ENCODE assay signal across 3 cellular contexts in the genomic region with DNA sequence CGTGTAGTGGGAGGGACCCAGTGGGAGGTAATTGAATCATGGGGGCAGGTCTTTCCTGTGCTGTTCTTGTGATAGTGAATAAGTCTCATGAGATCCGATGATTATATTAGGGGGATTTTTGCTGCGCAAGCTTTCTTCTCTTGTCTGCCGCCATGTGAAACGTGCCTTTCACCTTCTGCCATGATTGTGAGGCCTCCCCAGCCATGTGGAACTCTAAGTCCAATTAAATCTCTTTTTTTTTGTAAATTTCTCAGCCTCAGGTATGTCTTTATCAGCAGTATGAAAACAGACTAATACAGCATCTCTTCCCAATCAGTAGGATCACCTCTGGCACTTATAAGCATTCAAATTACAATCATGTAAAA. TPM values are rescaled to one million over a fixed set of nuclear protein-coding genes. Genes with fewer than 3 reads are reported as not detected.
DNase-seq lines count a peak whose midpoint lies in the region; ATAC-seq, FAIRE-seq and TF ChIP-seq lines count a peak whose summit lies in the region.
"Not testable (repeated sequence)": the region's sequence is repeated elsewhere in the genome, so short reads cannot be mapped to it uniquely, and the experiment has no call there.

No MANE protein-coding gene starts in this region.

- not testable (repeated sequence) for H3K27me3 ChIP-seq in K562 (ENCODE audit: control insufficient read depth in 2 of 2, insufficient read depth in 2 of 2, low read length in 2 of 2); HepG2 (ENCODE audit: control insufficient read depth in 1 of 2, insufficient read depth in 2 of 2, low read length in 2 of 2)

- DNase-seq in K562 (ENCODE audit: extremely low read depth in 1 of 4, low spot score in 3 of 4); HepG2 (ENCODE audit: low spot score): not testable (repeated sequence)

- H3K9me3 ChIP-seq in HEK293 (ENCODE audit: control insufficient read depth, insufficient read depth, low read depth, low read length); K562 (replicated peaks; ENCODE audit: control insufficient read depth, insufficient read depth, low read depth, low read length); HepG2 (ENCODE audit: low read length): not testable (repeated sequence)

- H3K79me2 ChIP-seq in K562 (ENCODE audit: control insufficient read depth, insufficient read depth, low read length); HepG2 (ENCODE audit: insufficient read depth, low read length): not testable (repeated sequence)

- H3K4me2 ChIP-seq in K562 (ENCODE audit: insufficient read depth, low read length); HepG2 (ENCODE audit: low read depth, low read length): not testable (repeated sequence)

- TF ChIP-seq CTCF in HEK293 (tag by site-specific recombination; IDR thresholded peaks at IDR 0.05); K562 (IDR thresholded peaks at IDR 0.05 in 2 of 3, conservative IDR thresholded peaks at IDR 0.05 in 1 of 3; ENCODE audit: insufficient read depth in 2 of 3, low read depth in 1 of 3, low read length in 3 of 3); HepG2 (CRISPR knock-in tag; IDR thresholded peaks at IDR 0.05): not testable (repeated sequence)

- not testable (repeated sequence) for FAIRE-seq in K562 (lab: Jason Lieb, UNC); HepG2 (lab: Jason Lieb, UNC)

- H4K20me1 ChIP-seq in K562 (replicated peaks; ENCODE audit: control insufficient read depth, insufficient read depth, low read length); HepG2 (ENCODE audit: insufficient read depth, low read length): not testable (repeated sequence)

- in situ Hi-C loops in K562 (cut with MboI); HepG2 (cut with HindIII; ENCODE audit: extremely low pct_ligation_motif_present, low pct_unique_long_range_greater_than_20kb): not testable (repeated sequence)

- H3K9ac ChIP-seq in K562 (ENCODE audit: insufficient read depth in 1 of 2, low read depth in 2 of 2, low read length in 2 of 2); HepG2 (ENCODE audit: insufficient read depth, low read depth, low read length): not testable (repeated sequence)

- TF ChIP-seq EP300 in K562 (IDR thresholded peaks at IDR 0.05; ENCODE audit: low read length); HepG2 (IDR thresholded peaks at IDR 0.05; ENCODE audit: low read depth in 2 of 2, low read length in 2 of 2); HepG2 (CRISPR knock-in tag; IDR thresholded peaks at IDR 0.05; ENCODE audit: borderline replicate concordance): not testable (repeated sequence)

- not testable (repeated sequence) for ATAC-seq in K562, HepG2

- not testable (repeated sequence) for H3K4me3 ChIP-seq in HEK293 (ENCODE audit: low read depth, low read length); K562; HepG2 (replicated peaks in 1 of 3; ENCODE audit: insufficient read depth in 1 of 3, low read depth in 2 of 3, low read length in 3 of 3)

- not testable (repeated sequence) for H3K36me3 ChIP-seq in HEK293 (ENCODE audit: control insufficient read depth in 2 of 2, insufficient read depth in 1 of 2, low read length in 2 of 2); K562 (ENCODE audit: control insufficient read depth, insufficient read depth, low read length); HepG2 (replicated peaks in 1 of 2; ENCODE audit: control insufficient read depth in 1 of 2, insufficient read depth in 2 of 2, low read length in 2 of 2)

- POLR2A ChIA-PET in HEK293 (lab: Yijun Ruan, JAX); K562 (lab: Yijun Ruan, JAX); HepG2 (lab: Yijun Ruan, JAX): not testable (repeated sequence)

- H3K4me1 ChIP-seq in HEK293 (ENCODE audit: control insufficient read depth, insufficient read depth, low read length); K562 (replicated peaks in 1 of 2; ENCODE audit: control insufficient read depth in 2 of 2, insufficient read depth in 2 of 2, low read length in 2 of 2): not testable (repeated sequence)
- peaks cover 19% of the 10 kb centered on the region for H3K4me1 ChIP-seq in HepG2 (ENCODE audit: insufficient read depth, low read length)

- not testable (repeated sequence) for H3K9me1 ChIP-seq in K562 (ENCODE audit: control insufficient read depth, insufficient read depth, low read length)

- not testable (repeated sequence) for BruUV-seq in K562 (replicated peaks; lab: Mats Ljungman, UMichigan); HepG2 (replicated peaks; lab: Mats Ljungman, UMichigan)

- not testable (repeated sequence) for TF ChIP-seq POLR2A in K562 (conservative IDR thresholded peaks at IDR 0.05); HepG2 (IDR thresholded peaks at IDR 0.05; ENCODE audit: insufficient read depth in 1 of 2, low read depth in 2 of 2, low read length in 2 of 2)

- not testable (repeated sequence) for H3K27ac ChIP-seq in HEK293 (ENCODE audit: extremely low read depth, low read depth, low read length); K562 (ENCODE audit: extremely low read depth, low read depth, low read length); HepG2 (ENCODE audit: extremely low read length, insufficient read depth, low read length)

- not testable (repeated sequence) for H2AFZ ChIP-seq in K562 (ENCODE audit: low read depth, low read length); HepG2 (ENCODE audit: low read length)

- CTCF ChIA-PET in HEK293 (lab: Yijun Ruan, JAX); K562 (lab: Yijun Ruan, JAX; ENCODE audit: low intra/inter-chr PET ratio); HepG2 (lab: Yijun Ruan, JAX; ENCODE audit: low intra/inter-chr PET ratio, low total read pairs): not testable (repeated sequence)

- intact Hi-C loops in K562 (cut with micrococcal nuclease); HepG2 (cut with micrococcal nuclease; ENCODE audit: unreplicated experiment): not testable (repeated sequence)

- TF ChIP-seq RAD21 in K562 (CRISPR knock-in tag; conservative IDR thresholded peaks at IDR 0.05 in 1 of 2, IDR thresholded peaks at IDR 0.05 in 1 of 2); HepG2 (CRISPR knock-in tag; IDR thresholded peaks at IDR 0.05): not testable (repeated sequence)

- WGBS in K562 (ENCODE audit: insufficient coverage, low coverage, missing lambda C conversion rate): 28% methylated on average over 5 of the region's 5 CpGs
- 77% methylated on average over 5 of the region's 5 CpGs for WGBS in HepG2 (ENCODE audit: low lambda C conversion rate)

TF ChIP-seq in HepG2, 621 proteins besides CTCF, POLR2A, EP300 and RAD21 (continues in another document):
- 0 out of 2 replicates have a peak, but pooled peaks have one; percentile 39 for TF ChIP-seq SMYD3 (CRISPR knock-in tag; IDR thresholded peaks at IDR 0.05)

RNA-seq across cellular contexts. Expression of gene SPTSSA, which starts 34.0 kb away (rescaled TPM):
- 4.0 and 11.1 TPM in 2 replicates for total RNA-seq in K562 (2011; cell fraction: chromatin; rRNA removed; ENCODE audit: low replicate concordance)
- total RNA-seq in K562 (2011; cell fraction: nucleolus; rRNA removed): 5.8 and 5.9 TPM in 2 replicates
- total RNA-seq in K562 (2011; cell fraction: nucleoplasm; rRNA removed): 8.5 and 14.4 TPM in 2 replicates
- total RNA-seq in K562 (2014; rRNA removed): 6.8 and 9.6 TPM in 2 replicates
- 21.0 and 25.0 TPM in 2 replicates for total RNA-seq in K562 (2014; rRNA removed; fragmentation: Illumina TruSeq; extraction: Trizol)
- 17.1 and 18.4 TPM in 2 replicates for total RNA-seq in K562 (2015; rRNA removed; fragmentation: Illumina TruSeq; extraction: Trizol)
- total RNA-seq in K562 (2021): 15.6 and 17.2 TPM in 2 replicates
- 24.2 and 28.3 TPM in 2 replicates for polyA plus RNA-seq in K562 (2011; rRNA removed)
- 25.5 and 33.2 TPM in 2 replicates for polyA plus RNA-seq in K562 (2011; cell fraction: cytosol; rRNA removed)
- polyA plus RNA-seq in K562 (2011; cell fraction: nucleus; rRNA removed): 6.9 and 8.4 TPM in 2 replicates
- polyA plus RNA-seq in K562 (2012): 18.4 and 29.0 TPM in 2 replicates
- polyA plus RNA-seq in K562 (2014; fragmentation: Illumina TruSeq; extraction: Trizol): 25.4 and 35.7 TPM in 2 replicates
- polyA plus RNA-seq in K562 (2014; fragmentation: Nextera tagmentation; extraction: Ambion mirVana): 10 to 100 TPM; 22.0 to 26.9 TPM
- 19.7 and 24.6 TPM in 2 replicates for polyA plus RNA-seq in K562 (2014; rRNA removed)
- 10.8 and 11.2 TPM in 2 replicates for polyA minus RNA-seq in K562 (2011; rRNA and poly(A)+ RNA removed)
- polyA minus RNA-seq in K562 (2011; cell fraction: cytosol; rRNA and poly(A)+ RNA removed): 6.6 and 7.7 TPM in 2 replicates
- polyA minus RNA-seq in K562 (2011; cell fraction: nucleus; rRNA and poly(A)+ RNA removed): 2.2 and 4.0 TPM in 2 replicates
- total RNA-seq in HepG2 (2016; rRNA removed; fragmentation: Illumina TruSeq; extraction: Trizol): 19.1 and 26.6 TPM in 2 replicates
- 6.3 and 6.7 TPM in 2 replicates for total RNA-seq in HepG2 (2016; cell fraction: cytosol; rRNA removed; fragmentation: Illumina TruSeq; extraction: Trizol; ENCODE audit: low read depth)
- total RNA-seq in HepG2 (2016; cell fraction: insoluble cytoplasmic fraction; rRNA removed; fragmentation: Illumina TruSeq; extraction: Trizol): 21.4 and 27.7 TPM in 2 replicates
- total RNA-seq in HepG2 (2016; cell fraction: membrane; rRNA removed; fragmentation: Illumina TruSeq; extraction: Trizol): 21.8 and 22.7 TPM in 2 replicates
- total RNA-seq in HepG2 (2016; cell fraction: nucleus; rRNA removed; fragmentation: Illumina TruSeq; extraction: Trizol): 17.5 and 18.0 TPM in 2 replicates
- 71.7 and 86.1 TPM in 2 replicates for polyA plus RNA-seq in HepG2 (2011; rRNA removed)
- polyA plus RNA-seq in HepG2 (2011; cell fraction: cytosol; rRNA removed): 77.8 and 91.0 TPM in 2 replicates
- 27.9 and 29.6 TPM in 2 replicates for polyA plus RNA-seq in HepG2 (2011; cell fraction: nucleus; rRNA removed)
- 81.4 and 85.6 TPM in 2 replicates for polyA plus RNA-seq in HepG2 (2012)
- polyA plus RNA-seq in HepG2 (2016; cell fraction: cytosol; fragmentation: Illumina TruSeq; extraction: Trizol; ENCODE audit: low read depth): 19.6 and 23.2 TPM in 2 replicates
- 98.4 and 103 TPM in 2 replicates for polyA plus RNA-seq in HepG2 (2016; cell fraction: insoluble cytoplasmic fraction; fragmentation: Illumina TruSeq; extraction: Trizol; ENCODE audit: low read depth)
- polyA plus RNA-seq in HepG2 (2016; cell fraction: membrane; fragmentation: Illumina TruSeq; extraction: Trizol; ENCODE audit: low read depth): 54.7 and 54.8 TPM in 2 replicates
- polyA plus RNA-seq in HepG2 (2016; cell fraction: nucleus; fragmentation: Illumina TruSeq; extraction: Trizol; ENCODE audit: insufficient read depth, low read depth): 83.9 and 93.7 TPM in 2 replicates
- 56.5 and 79.5 TPM in 2 replicates for polyA minus RNA-seq in HepG2 (2011; rRNA and poly(A)+ RNA removed; ENCODE audit: low replicate concordance)
- 35.3 and 39.6 TPM in 2 replicates for polyA minus RNA-seq in HepG2 (2011; cell fraction: cytosol; rRNA and poly(A)+ RNA removed)
- 15.4 and 17.6 TPM in 2 replicates for polyA minus RNA-seq in HepG2 (2011; cell fraction: nucleus; rRNA and poly(A)+ RNA removed)
